Comparison of ENCODE assay signal across 22 cellular contexts in the genomic region with DNA sequence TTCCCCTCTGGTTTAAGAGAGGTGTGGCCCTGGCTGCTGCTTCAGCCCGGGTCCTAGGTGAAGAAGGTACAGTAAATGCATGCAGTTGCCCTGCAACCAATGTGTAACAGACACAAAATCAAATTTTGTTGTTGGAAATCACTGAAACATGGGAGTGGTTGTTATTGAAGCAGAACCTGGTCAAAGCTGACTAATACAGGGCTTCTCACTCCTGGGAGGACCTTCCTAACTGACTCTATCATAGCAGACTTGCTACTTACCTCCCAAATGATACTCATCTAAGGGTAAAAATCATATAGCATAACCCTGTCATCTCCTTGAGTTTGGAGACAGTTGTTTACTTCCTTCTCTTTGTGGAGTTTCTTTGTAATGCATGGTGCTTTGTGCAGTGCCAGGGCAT. TPM values are rescaled to one million over a fixed set of nuclear protein-coding genes. Genes with fewer than 3 reads are reported as not detected.
"Had no signal": no experiment of that assay in that cellular context is flagged by ENCODE, and none has a peak within 500 bp of the region (broad histone marks: within the 10 kb centered on the region; RNA-seq: fewer than 3 reads in every experiment).

No MANE protein-coding gene starts in this region.

- H3K27ac Mint-ChIP-seq: activated naive CD8-positive, alpha-beta T cell; stimulated activated memory B cell treated with anti-CD40 and anti-IgM and Interleukin-4, amounts not matched to agents 10 μg/mL and 1 μg/mL and 100 μg/mL, for 72 hours; T-helper 2 cell treated with Interferon-gamma antibody and Interleukin-4, amounts not matched to agents 5 μg/mL and 100 μg/mL, for 36 hours had no signal

- H3K36me3 Mint-ChIP-seq: stimulated activated memory B cell treated with anti-CD40 and anti-IgM and Interleukin-4, amounts not matched to agents 10 μg/mL and 1 μg/mL and 100 μg/mL, for 72 hours had no signal

- H3K4me3 ChIP-seq: body of pancreas, coronary artery, prostate gland, testis, upper lobe of left lung had no signal

- H3K4me3 Mint-ChIP-seq: activated naive CD8-positive, alpha-beta T cell; central memory CD8-positive, alpha-beta T cell; neural crest cell; stimulated activated memory B cell treated with anti-CD40 and anti-IgM and Interleukin-4, amounts not matched to agents 10 μg/mL and 1 μg/mL and 100 μg/mL, for 72 hours; T-helper 2 cell treated with Interferon-gamma antibody and Interleukin-4, amounts not matched to agents 5 μg/mL and 100 μg/mL, for 36 hours had no signal

- DNase-seq: activated CD4-positive, alpha-beta T cell treated with anti-CD3 and anti-CD28 coated beads, Interleukin-2, amount 50 U/mL, for 48 hours; activated gamma-delta T cell; body of pancreas; effector CD8-positive, alpha-beta T cell; hypothalamus; islet precursor cell; naive B cell; stimulated activated CD4-positive, alpha-beta T cell treated with anti-CD3 and anti-CD28 coated beads, Interleukin-4, amount 100 ng/mL, for 4 hours; upper lobe of left lung had no signal

- H3K36me3 ChIP-seq: prostate gland, upper lobe of left lung had no signal

- H3K27ac ChIP-seq: body of pancreas, prostate gland, testis, upper lobe of left lung had no signal

- H3K9me3 ChIP-seq: body of pancreas, prostate gland, testis, upper lobe of left lung had no signal

- H3K4me1 Mint-ChIP-seq: central memory CD8-positive, alpha-beta T cell; neural crest cell; stimulated activated memory B cell treated with anti-CD40 and anti-IgM and Interleukin-4, amounts not matched to agents 10 μg/mL and 1 μg/mL and 100 μg/mL, for 72 hours had no signal

- FAIRE-seq: TTC549 had no signal

- H3K27me3 ChIP-seq: body of pancreas, testis, upper lobe of left lung had no signal

- ATAC-seq: body of pancreas; esophagus mucosa; left lobe of liver; sciatic nerve; stimulated activated memory B cell treated with anti-CD40 and anti-IgM and Interleukin-4, amounts not matched to agents 10 μg/mL and 1 μg/mL and 100 μg/mL, for 72 hours had no signal

RNA-seq across cellular contexts. Expression of a gene that starts 52.6 kb away (rescaled TPM):
- total RNA-seq: esophagus mucosa, glomerular endothelial cell had no signal
